13 cellular contexts compared by ENCODE assay signal in the genomic region with DNA sequence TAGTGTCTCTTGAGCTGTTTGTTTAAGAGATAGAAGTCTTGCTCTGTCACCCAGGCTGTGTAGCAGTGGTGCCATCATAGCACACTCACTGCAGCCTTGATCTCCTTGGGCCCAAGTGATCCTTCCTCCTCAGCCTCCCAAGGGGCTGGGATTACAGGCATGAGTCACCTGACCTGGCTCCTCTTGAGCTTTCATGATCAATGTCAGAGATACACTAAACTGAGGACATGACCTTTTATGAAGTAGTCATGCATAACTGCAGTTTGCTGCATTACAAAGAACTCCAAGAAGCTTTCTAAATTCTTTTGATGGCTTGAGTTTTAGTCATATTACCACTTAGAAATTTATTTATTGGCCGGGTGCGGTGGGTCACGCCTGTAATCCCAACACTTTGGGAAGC.
DNase-seq lines count a peak whose midpoint lies in the region; ATAC-seq, FAIRE-seq and TF ChIP-seq lines count a peak whose summit lies in the region.
"Had no signal": no experiment of that assay in that cellular context is flagged by ENCODE, and none has a peak within 500 bp of the region (broad histone marks: within the 10 kb centered on the region; RNA-seq: fewer than 3 reads in every experiment).

No MANE protein-coding gene starts in this region.

- no peak overlapping the region for H3K4ac ChIP-seq in H1 (replicated peaks; ENCODE audit: insufficient read length, low read depth, low read length)
- no peak overlapping the region for H3K4ac ChIP-seq in trophoblast cell (ENCODE audit: low read depth, low read length)

- ATAC-seq in HG02938 (IDR thresholded peaks at IDR 0.05; ENCODE audit: unreplicated experiment): no peak
- ATAC-seq: CD8-positive, alpha-beta T cell; lower lobe of right lung; stimulated activated naive B cell treated with anti-CD40 and anti-IgM and Interleukin-4, amounts not matched to agents 10 μg/mL and 1 μg/mL and 100 μg/mL, for 72 hours had no signal

- H3K9ac ChIP-seq in H1 (replicated peaks in 1 of 4; ENCODE audit: extremely low read depth in 1 of 4, low read depth in 3 of 4, low read length in 3 of 4) (no peak overlapping the region), trophoblast cell (ENCODE audit: low read length) (no peak overlapping the region)

- no peak overlapping the region for H4K12ac ChIP-seq in trophoblast cell (ENCODE audit: low read depth, low read length)

- H2BK120ac ChIP-seq in H1 (replicated peaks; ENCODE audit: low read depth, low read length): no peak overlapping the region
- no peak overlapping the region for H2BK120ac ChIP-seq in trophoblast cell (ENCODE audit: insufficient read depth, low read length, poor library complexity)

- TF ChIP-seq RAD21 in H1 (IDR thresholded peaks at IDR 0.05 in 1 of 2, conservative IDR thresholded peaks at IDR 0.05 in 1 of 2; ENCODE audit: low read depth in 2 of 2, low read length in 2 of 2): no peak

- H2AFZ ChIP-seq in H1 (ENCODE audit: low read length) (no peak overlapping the region), trophoblast cell (ENCODE audit: insufficient read depth, low read length, poor library complexity) (no peak overlapping the region)

- H3K23ac ChIP-seq in H1 (ENCODE audit: insufficient read length): no peak overlapping the region
- no peak overlapping the region for H3K23ac ChIP-seq in trophoblast cell (ENCODE audit: low read length)

- H3K18ac ChIP-seq in H1 (ENCODE audit: extremely low read depth, low read length): no peak overlapping the region
- no peak overlapping the region for H3K18ac ChIP-seq in trophoblast cell (ENCODE audit: low read length)

- H3K79me1 ChIP-seq in H1 (ENCODE audit: low read depth, low read length): no peaks in the 10 kb centered on the region
- H3K79me1 ChIP-seq in trophoblast cell (ENCODE audit: low read length): no peaks in the 10 kb centered on the region

- H4K91ac ChIP-seq in H1 (replicated peaks; ENCODE audit: insufficient read length, low read length) (no peak overlapping the region), trophoblast cell (ENCODE audit: low read depth, low read length) (no peak overlapping the region)

- H3K56ac ChIP-seq in H1 (replicated peaks; ENCODE audit: insufficient read length, low read depth, low read length): no peak overlapping the region

- no peak overlapping the region for H3K4me2 ChIP-seq in H1 (ENCODE audit: insufficient read depth in 1 of 2, low read depth in 2 of 2, low read length in 2 of 2)
- no peak overlapping the region for H3K4me2 ChIP-seq in trophoblast cell (ENCODE audit: low read length)

- no peak overlapping the region for H3K27ac ChIP-seq in H1 (ENCODE audit: low read depth, low read length)
- no peak overlapping the region for H3K27ac ChIP-seq in trophoblast cell (ENCODE audit: low read depth, low read length)
- H3K27ac ChIP-seq: lower lobe of right lung, sigmoid colon, VCaP had no signal

- H3K4me3 ChIP-seq in H1 (ENCODE audit: extremely low read depth in 1 of 4, insufficient read depth in 2 of 4, low read depth in 3 of 4, low read length in 4 of 4) (no peak overlapping the region), trophoblast cell (ENCODE audit: low read depth, low read length) (no peak overlapping the region)
- H3K4me3 ChIP-seq: lower lobe of right lung, sigmoid colon had no signal

- no peak overlapping the region for H4K5ac ChIP-seq in H1 (ENCODE audit: insufficient read length, low read depth, low read length)

- H3K9me3 ChIP-seq in H1 (ENCODE audit: insufficient read depth in 2 of 2, low read depth in 1 of 2, low read length in 1 of 2) (no peaks in the 10 kb centered on the region), trophoblast cell (ENCODE audit: insufficient read depth, low read depth, low read length) (no peaks in the 10 kb centered on the region)
- H3K9me3 ChIP-seq: lower lobe of right lung, sigmoid colon had no signal

- CTCF ChIA-PET in H1 (lab: Charles Lee; ENCODE audit: partially characterized antibody): interaction anchor here (1.0 to 2.0 kb wide), 2 partner anchors 8 to 12 kb away, joined by 4 to 6 read pairs; no protein-coding TSS in a partner anchor

- no peak for TF ChIP-seq CTCF in H1 (IDR thresholded peaks at IDR 0.05; ENCODE audit: control extremely low read depth in 1 of 3, insufficient read depth in 1 of 3, low read depth in 1 of 3, low read length in 3 of 3)

- H3K4me1 ChIP-seq in H1 (replicated peaks in 1 of 4; ENCODE audit: control insufficient read depth in 3 of 4, insufficient read depth in 4 of 4, low read length in 3 of 4): no peaks in the 10 kb centered on the region
- H3K4me1 ChIP-seq in trophoblast cell (ENCODE audit: control insufficient read depth in 1 of 2, insufficient read depth in 2 of 2, low read length in 2 of 2): no peaks in the 10 kb centered on the region
- H3K4me1 ChIP-seq: lower lobe of right lung, sigmoid colon had no signal

- H2BK20ac ChIP-seq in H1 (ENCODE audit: low read length): no peak overlapping the region

- POLR2A ChIA-PET in H1 (lab: Charles Lee; ENCODE audit: partially characterized antibody): interaction anchor here (1.5 kb wide), 1 partner anchor 404 kb away, joined by 3 read pairs; no protein-coding TSS in a partner anchor

- H3K79me2 ChIP-seq in H1 (ENCODE audit: control insufficient read depth in 1 of 2, insufficient read depth in 2 of 2, low read length in 2 of 2) (no peaks in the 10 kb centered on the region), trophoblast cell (ENCODE audit: control insufficient read depth, insufficient read depth, low read length, poor library complexity) (no peaks in the 10 kb centered on the region)

- H3K14ac ChIP-seq in H1 (ENCODE audit: insufficient read length) (no peak overlapping the region), trophoblast cell (ENCODE audit: low read length) (no peak overlapping the region)

- H2AK5ac ChIP-seq in H1 (ENCODE audit: low read depth, low read length) (no peak overlapping the region), trophoblast cell (ENCODE audit: low read length) (no peak overlapping the region)

- 98% methylated on average over 3 of the region's 3 CpGs; no CpG with 5 or more reads in 1 of the 2 experiments for WGBS in H1 (ENCODE audit: extremely low coverage in 1 of 2, insufficient coverage in 1 of 2, insufficient read length in 1 of 2, insufficient replicate concordance in 2 of 2, low coverage in 1 of 2, low lambda C conversion rate in 2 of 2, missing lambda C conversion rate in 1 of 2), 2 experiments
- no CpG with 5 or more reads among the region's 3 CpGs for WGBS in trophoblast cell (ENCODE audit: extremely low coverage, insufficient coverage, insufficient read length)

- H2BK5ac ChIP-seq in H1 (ENCODE audit: low read depth, low read length): no peak overlapping the region
- no peak overlapping the region for H2BK5ac ChIP-seq in trophoblast cell (ENCODE audit: low read depth, low read length, poor library complexity)

- no peaks in the 10 kb centered on the region for H4K20me1 ChIP-seq in H1 (replicated peaks in 1 of 2; ENCODE audit: control insufficient read depth in 1 of 2, insufficient read depth in 2 of 2, low read length in 2 of 2)

- no peaks in the 10 kb centered on the region for H3K23me2 ChIP-seq in H1 (ENCODE audit: low read depth, low read length)

- TF ChIP-seq POLR2A in GM12891 (IDR thresholded peaks at IDR 0.05; ENCODE audit: low read depth, low read length) (no peak), H1 (IDR thresholded peaks at IDR 0.05; ENCODE audit: control extremely low read depth in 1 of 2, low read depth in 2 of 2, low read length in 2 of 2) (no peak)

- H2BK12ac ChIP-seq in H1 (ENCODE audit: low read depth, low read length) (no peak overlapping the region), trophoblast cell (ENCODE audit: low read length) (no peak overlapping the region)

- DNase-seq in GM12891 (ENCODE audit: insufficient read length, low spot score): no peak
- peak; percentile 69 for DNase-seq in M059J (ENCODE audit: low read depth)
- DNase-seq in H1 (ENCODE audit: low read depth in 1 of 2, low spot score in 2 of 2): no peak
- DNase-seq in trophoblast cell: peak; percentile 14 to 60
- DNase-seq in cerebellum (ENCODE audit: low spot score): no peak
- DNase-seq in NCI-H510A treated with DMSO at 0.1 percent for 48 hours (lab: John Stamatoyannopoulos, UW): no peak
- DNase-seq: activated naive CD4-positive, alpha-beta T cell treated with anti-CD3 and anti-CD28 coated beads, Interleukin-2, amount 50 U/mL, for 16 hours; CD8-positive, alpha-beta T cell; lower lobe of right lung; sigmoid colon; stimulated activated naive B cell treated with anti-CD40 and anti-IgM and Interleukin-4, amounts not matched to agents 10 μg/mL and 1 μg/mL and 100 μg/mL, for 72 hours had no signal

- H3K27me3 ChIP-seq in H1 (replicated peaks in 1 of 4; ENCODE audit: control insufficient read depth in 3 of 4, extremely low read depth in 1 of 4, insufficient read depth in 3 of 4, low read length in 3 of 4) (no peaks in the 10 kb centered on the region), trophoblast cell (ENCODE audit: insufficient read depth, low read length) (no peaks in the 10 kb centered on the region)
- H3K27me3 ChIP-seq: sigmoid colon had no signal

- no peak for TF ChIP-seq EP300 in H1 (IDR thresholded peaks at IDR 0.05; ENCODE audit: borderline replicate concordance in 1 of 2, low read depth in 2 of 2, low read length in 2 of 2)

- no peaks in the 10 kb centered on the region; a peak in 1 of 8 replicates for H3K36me3 ChIP-seq in H1 (ENCODE audit: control insufficient read depth in 2 of 4, insufficient read depth in 4 of 4, low read length in 3 of 4)
- no peaks in the 10 kb centered on the region for H3K36me3 ChIP-seq in trophoblast cell (ENCODE audit: control insufficient read depth in 1 of 2, insufficient read depth in 2 of 2, low read length in 2 of 2)
- H3K36me3 ChIP-seq: lower lobe of right lung had no signal

- peak; percentile 57 for FAIRE-seq in GM12891 (lab: Jason Lieb, UNC)
- peak; percentile 19 for FAIRE-seq in H1 (lab: Jason Lieb, UNC)

- H2BK15ac ChIP-seq in H1 (ENCODE audit: low read length): no peak overlapping the region

- H4K8ac ChIP-seq in H1 (ENCODE audit: extremely low read depth, insufficient read depth, low read length) (no peak overlapping the region), trophoblast cell (ENCODE audit: low read depth, low read length) (no peak overlapping the region)

TF ChIP-seq in GM12891, 5 proteins besides CTCF, POLR2A, EP300 and RAD21:
- TF ChIP-seq POLR2AphosphoS5 (IDR thresholded peaks at IDR 0.05; ENCODE audit: low read depth, low read length): no peak
- no peak for TF ChIP-seq POU2F2 (IDR thresholded peaks at IDR 0.05; ENCODE audit: low read depth, low read length)
- no peak for TF ChIP-seq TAF1 (IDR thresholded peaks at IDR 0.05; ENCODE audit: low read depth, low read length)

TF ChIP-seq in H1, 55 proteins besides CTCF, POLR2A, EP300 and RAD21 (continues in another document):
- no peak for TF ChIP-seq SRF (IDR thresholded peaks at IDR 0.05; ENCODE audit: low read depth, low read length)
- no peak for TF ChIP-seq SP1 (IDR thresholded peaks at IDR 0.05; ENCODE audit: low read depth, low read length)
- TF ChIP-seq ZNF274 (IDR thresholded peaks at IDR 0.05; ENCODE audit: borderline replicate concordance, extremely low read depth, low read length): no peak
- TF ChIP-seq RFX5 (IDR thresholded peaks at IDR 0.05; ENCODE audit: borderline replicate concordance, low read depth, low read length): no peak

Comparison
In these comparisons a context has a peak if more than half of its experiments do, and no peak if none do; other contexts are left out.
1. DNase-seq: peak in M059J (single experiment) and trophoblast cell (2 of 2); none in GM12891 (single experiment), H1 (0 of 2), cerebellum (single experiment) and NCI-H510A treated with DMSO at 0.1 percent for 48 hours (single experiment).